Comparison of ENCODE assay signal across 9 cellular contexts in genomic region chr19:58034476-58034790, GRCh38. TPM values are rescaled to one million over a fixed set of nuclear protein-coding genes. Genes with fewer than 3 reads are reported as not detected.
DNase-seq lines count a peak whose midpoint lies in the region; ATAC-seq lines count a peak whose summit lies in the region.
"Had no signal": no experiment of that assay in that cellular context is flagged by ENCODE, and none has a peak within 500 bp of the region (broad histone marks: within the 10 kb centered on the region; RNA-seq: fewer than 3 reads in every experiment).

No MANE protein-coding gene starts in this region.

- H3K18ac ChIP-seq in mesendoderm (ENCODE audit: low read length): peak overlapping the region; percentile 65

- peak overlapping the region; percentile 90 for H3K56ac ChIP-seq in mesendoderm (ENCODE audit: low read length)

- H2AK5ac ChIP-seq in mesendoderm (ENCODE audit: low read length): no peak overlapping the region

- 41 to 43% methylated on average over 14 to 17 of the region's 19 CpGs for WGBS in ectodermal cell, 2 experiments
- WGBS in mesendoderm (ENCODE audit: extremely low coverage, insufficient coverage, low lambda C conversion rate): no CpG with 5 or more reads among the region's 19 CpGs
- WGBS in thymus: 15% methylated on average over 19 of the region's 19 CpGs

- H3K9me3 ChIP-seq in ectodermal cell (ENCODE audit: control insufficient read depth, low read length) (no peaks in the 10 kb centered on the region), thymus (ENCODE audit: control insufficient read depth) (peaks cover 15% of the 10 kb centered on the region)

- H3K36me3 ChIP-seq in ectodermal cell (ENCODE audit: control insufficient read depth, insufficient read depth, low read length): no peaks in the 10 kb centered on the region
- H3K36me3 ChIP-seq in mesendoderm (ENCODE audit: control insufficient read depth, insufficient read depth, low read length): no peaks in the 10 kb centered on the region
- H3K36me3 ChIP-seq in thymus (ENCODE audit: control insufficient read depth, insufficient read depth): no peaks in the 10 kb centered on the region

- no peak overlapping the region for H2BK5ac ChIP-seq in mesendoderm (ENCODE audit: low read length)

- peak overlapping the region; percentile 64 for H3K9ac ChIP-seq in mesendoderm (ENCODE audit: low read length)

- H3K4me3 ChIP-seq in ectodermal cell (ENCODE audit: insufficient read depth, low read depth, low read length) (peak overlapping the region; percentile 40), mesendoderm (ENCODE audit: low read length) (peak overlapping the region; percentile 37), thymus (ENCODE audit: low read length) (peak overlapping the region; percentile 35)

- peak overlapping the region; percentile 85 for H3K23ac ChIP-seq in mesendoderm (ENCODE audit: low read length)

- no peak for ATAC-seq in activated T-cell treated with anti-CD3 and anti-CD28 coated beads, Interleukin-2, amount 50 U/mL, for 4 hours
- ATAC-seq in HG03159 (IDR thresholded peaks at IDR 0.05; ENCODE audit: unreplicated experiment): no peak

- H3K79me1 ChIP-seq in mesendoderm (ENCODE audit: low read length): no peaks in the 10 kb centered on the region

- H3K79me2 ChIP-seq in mesendoderm (ENCODE audit: control insufficient read depth, insufficient read depth, low read length): no peaks in the 10 kb centered on the region

- no peaks in the 10 kb centered on the region for H3K4me1 ChIP-seq in ectodermal cell (ENCODE audit: control insufficient read depth, insufficient read depth, low read length)
- H3K4me1 ChIP-seq in mesendoderm (ENCODE audit: control insufficient read depth, low read depth, low read length): no peaks in the 10 kb centered on the region
- H3K4me1 ChIP-seq in thymus (ENCODE audit: control insufficient read depth, insufficient read depth, low read length): no peaks in the 10 kb centered on the region

- no peak overlapping the region for H2BK15ac ChIP-seq in mesendoderm (replicated peaks; ENCODE audit: low read depth)

- H3K36me3 Mint-ChIP-seq in activated T-cell treated with anti-CD3 and anti-CD28 coated beads, Interleukin-2, amount 50 U/mL, for 4 hours (ENCODE audit: insufficient read depth): peaks cover 9% of the 10 kb centered on the region

- peak overlapping the region; percentile 56 for H3K4ac ChIP-seq in mesendoderm (ENCODE audit: low read depth, low read length)

- H3K27me3 ChIP-seq in ectodermal cell (ENCODE audit: control insufficient read depth, insufficient read depth, low read length, poor library complexity, severe bottlenecking) (no peaks in the 10 kb centered on the region), mesendoderm (ENCODE audit: insufficient read depth, low read length, poor library complexity) (no peaks in the 10 kb centered on the region), thymus (ENCODE audit: control insufficient read depth, insufficient read depth) (no peaks in the 10 kb centered on the region)

- H3K4me1 Mint-ChIP-seq in activated T-cell treated with anti-CD3 and anti-CD28 coated beads, Interleukin-2, amount 50 U/mL, for 4 hours (ENCODE audit: low read depth): no peaks in the 10 kb centered on the region

- peaks cover 29% of the 10 kb centered on the region for H3K27me3 Mint-ChIP-seq in activated T-cell treated with anti-CD3 and anti-CD28 coated beads, Interleukin-2, amount 50 U/mL, for 4 hours (ENCODE audit: low read depth)

- no peak overlapping the region for H4K5ac ChIP-seq in mesendoderm (ENCODE audit: low read length)

- H2BK120ac ChIP-seq in mesendoderm (ENCODE audit: low read depth, low read length): no peak overlapping the region

- peaks cover 25% of the 10 kb centered on the region for H3K9me3 Mint-ChIP-seq in activated T-cell treated with anti-CD3 and anti-CD28 coated beads, Interleukin-2, amount 50 U/mL, for 4 hours

- peak overlapping the region; percentile 40 for H3K4me2 ChIP-seq in mesendoderm (ENCODE audit: low read length)

- DNase-seq in NCI-H82 (lab: John Stamatoyannopoulos, UW) (peak; percentile 44), NCI-H82 treated with DMSO at 0.1 percent for 48 hours (lab: John Stamatoyannopoulos, UW; ENCODE audit: unreplicated experiment) (no peak), mesendoderm (peak; percentile 37), DMS 273 (lab: John Stamatoyannopoulos, UW; ENCODE audit: unreplicated experiment) (no peak)
- no peak for DNase-seq in activated T-cell treated with anti-CD3 and anti-CD28 coated beads, Interleukin-2, amount 50 U/mL, for 4 hours

- H3K27ac ChIP-seq in ectodermal cell (ENCODE audit: insufficient read depth, low read depth, low read length, poor library complexity, severe bottlenecking): no peak overlapping the region
- H3K27ac ChIP-seq in mesendoderm (ENCODE audit: low read depth, low read length): no peak overlapping the region
- H3K27ac ChIP-seq in thymus (ENCODE audit: low read depth): no peak overlapping the region

- H4K8ac ChIP-seq in mesendoderm (ENCODE audit: low read depth, low read length): no peak overlapping the region

- H3K4me3 Mint-ChIP-seq in activated T-cell treated with anti-CD3 and anti-CD28 coated beads, Interleukin-2, amount 50 U/mL, for 4 hours: no peak overlapping the region

RNA-seq across cellular contexts. Expression of gene ZSCAN1, which starts 0.6 kb away (rescaled TPM):
- 2.4 TPM for polyA plus RNA-seq in ectodermal cell (2013, experiment 1 of 4)
- 2.8 TPM for polyA plus RNA-seq in ectodermal cell (2013, experiment 2 of 4)
- 1.9 TPM for polyA plus RNA-seq in ectodermal cell (2013, experiment 3 of 4)
- polyA plus RNA-seq in ectodermal cell (2013, experiment 4 of 4): 2.2 TPM
- polyA plus RNA-seq in mesendoderm (2013, experiment 1 of 2): 0.59 TPM
- 0.91 TPM for polyA plus RNA-seq in mesendoderm (2013, experiment 2 of 2)
- 1.6 TPM for polyA plus RNA-seq in thymus
- total RNA-seq in activated T-cell treated with anti-CD3 and anti-CD28 coated beads, Interleukin-2, amount 50 U/mL, for 4 hours: not detected
- total RNA-seq: LHCN-M2 had no signal

RNA-seq across cellular contexts. Expression of gene ZNF135, which starts 24.6 kb away (rescaled TPM):
- 6.6 TPM for polyA plus RNA-seq in ectodermal cell (2013, experiment 1 of 4)
- polyA plus RNA-seq in ectodermal cell (2013, experiment 2 of 4): 7.0 TPM
- polyA plus RNA-seq in ectodermal cell (2013, experiment 3 of 4): 5.4 TPM
- polyA plus RNA-seq in ectodermal cell (2013, experiment 4 of 4): 6.8 TPM
- 4.1 TPM for polyA plus RNA-seq in mesendoderm (2013, experiment 1 of 2)
- polyA plus RNA-seq in mesendoderm (2013, experiment 2 of 2): 4.6 TPM
- 14.6 TPM for polyA plus RNA-seq in thymus
- under 1 TPM; 0.27 to 0.48 (median 0.37) TPM for total RNA-seq in activated T-cell treated with anti-CD3 and anti-CD28 coated beads, Interleukin-2, amount 50 U/mL, for 4 hours

RNA-seq across cellular contexts. Expression of gene ZNF606, which starts 31.8 kb away (rescaled TPM):
- polyA plus RNA-seq in ectodermal cell (2013, experiment 1 of 4): 26.1 TPM
- polyA plus RNA-seq in ectodermal cell (2013, experiment 2 of 4): 28.7 TPM
- 21.2 TPM for polyA plus RNA-seq in ectodermal cell (2013, experiment 3 of 4)
- polyA plus RNA-seq in ectodermal cell (2013, experiment 4 of 4): 29.1 TPM
- polyA plus RNA-seq in mesendoderm (2013, experiment 1 of 2): 7.3 TPM
- polyA plus RNA-seq in mesendoderm (2013, experiment 2 of 2): 7.6 TPM
- 18.8 TPM for polyA plus RNA-seq in thymus
- 1 to 10 TPM; 3.1 to 4.2 (median 4.0) TPM for total RNA-seq in activated T-cell treated with anti-CD3 and anti-CD28 coated beads, Interleukin-2, amount 50 U/mL, for 4 hours

Comparison
In these comparisons a context has a peak if more than half of its experiments do, and no peak if none do; other contexts are left out.
1. DNase-seq: peak in NCI-H82 (single experiment) and mesendoderm (single experiment); none in NCI-H82 treated with DMSO at 0.1 percent for 48 hours (single experiment), activated T-cell treated with anti-CD3 and anti-CD28 coated beads, Interleukin-2, amount 50 U/mL, for 4 hours (single experiment) and DMS 273 (single experiment).
2. Peak in every context shown above with its lines, with median percentiles within 50 percentile points of each other: H3K4me3 ChIP-seq.